In the genomic region with DNA sequence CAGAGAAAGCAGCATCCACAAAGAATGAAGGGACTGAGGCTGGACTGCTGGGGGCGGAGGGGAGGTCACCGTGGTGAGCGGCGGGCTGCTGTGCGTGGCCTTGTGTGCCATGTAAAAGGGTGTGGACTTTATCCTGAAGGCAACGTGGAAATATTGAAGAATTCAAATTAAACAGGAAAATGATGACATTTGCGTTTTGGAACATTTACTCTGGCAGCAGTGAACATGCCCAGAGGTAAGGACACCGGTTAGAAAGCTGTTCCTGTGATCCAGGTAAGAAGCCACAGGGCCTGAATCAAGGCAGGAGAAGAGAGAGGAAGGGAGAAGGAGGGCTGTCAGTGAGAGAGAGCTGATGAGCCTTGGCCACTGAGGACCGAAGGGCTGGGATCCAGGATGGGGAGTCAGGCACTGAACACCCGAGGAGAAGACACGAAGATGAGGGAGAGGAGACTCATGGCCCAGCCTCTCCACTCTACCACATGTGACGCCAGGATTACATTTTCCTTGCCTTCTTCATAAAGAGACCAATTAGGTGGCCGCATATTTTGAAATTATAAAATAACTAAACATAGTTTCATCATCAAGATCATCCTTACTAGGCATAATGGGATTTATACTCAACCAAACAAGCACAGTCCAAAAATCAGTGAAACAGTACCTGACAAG, we compare ENCODE assay signal across 9 cellular contexts. TPM values are rescaled to one million over a fixed set of nuclear protein-coding genes. Genes with fewer than 3 reads are reported as not detected.
DNase-seq lines count a peak whose midpoint lies in the region; ATAC-seq, FAIRE-seq and TF ChIP-seq lines count a peak whose summit lies in the region.
"Had no signal": no experiment of that assay in that cellular context is flagged by ENCODE, and none has a peak within 500 bp of the region (broad histone marks: within the 10 kb centered on the region; RNA-seq: fewer than 3 reads in every experiment).

No MANE protein-coding gene starts in this region.

- no peaks in the 10 kb centered on the region; the same call in 1 of the 2 replicates for H3K36me3 ChIP-seq in GM23338 (ENCODE audit: insufficient read depth)
- H3K36me3 ChIP-seq in adipocyte (ENCODE audit: control insufficient read depth, insufficient read depth, low read length, severe bottlenecking), result peaks cover 47% of the 10 kb centered on the region
- H3K36me3 ChIP-seq in keratinocyte (ENCODE audit: control insufficient read depth in 2 of 2, extremely low read depth in 1 of 2, insufficient read depth in 2 of 2, low read length in 2 of 2), result peaks cover 0 to 11% of the 10 kb centered on the region in 2 experiments
- H3K36me3 ChIP-seq in spleen, result peaks cover 0 to 66% (median 29%) of the 10 kb centered on the region in 6 donors

- TF ChIP-seq POLR2A in spleen (IDR thresholded peaks at IDR 0.05), result no peak

- no peaks in the 10 kb centered on the region for H3K9me2 ChIP-seq in GM23338 (ENCODE audit: insufficient read depth)

- peaks cover 7% of the 10 kb centered on the region for H3K27me3 Mint-ChIP-seq in GM23338 (ENCODE audit: insufficient read depth, low read depth, poor library complexity)

- DNase-seq in GM23338 (ENCODE audit: low spot score) (no peak), adipocyte (ENCODE audit: low read depth) (no peak), keratinocyte (ENCODE audit: low read depth, low spot score) (no peak), spleen (no peak), NCI-H748 treated with DMSO at 0.1 percent for 48 hours (lab: John Stamatoyannopoulos, UW) (no peak), medulla oblongata (ENCODE audit: extremely low spot score) (no peak), NCI-H748 (lab: John Stamatoyannopoulos, UW; ENCODE audit: unreplicated experiment) (no peak)

- TF ChIP-seq CTCF in GM23338 (conservative IDR thresholded peaks at IDR 0.05; ENCODE audit: low read depth in 2 of 2), result no peak
- TF ChIP-seq CTCF in keratinocyte (optimal IDR thresholded peaks at IDR 0.05 in 1 of 3, IDR thresholded peaks at IDR 0.05 in 1 of 3, conservative IDR thresholded peaks at IDR 0.05 in 1 of 3; ENCODE audit: extremely low read depth in 1 of 3, insufficient read depth in 2 of 3, low read length in 3 of 3), result no peak
- TF ChIP-seq CTCF in spleen (IDR thresholded peaks at IDR 0.05 in 8 of 11, conservative IDR thresholded peaks at IDR 0.05 in 3 of 11), result no peak

- H3F3A ChIP-seq in GM23338 (replicated peaks; ENCODE audit: low read depth), result no peaks in the 10 kb centered on the region

- H3K9ac ChIP-seq in adipocyte (ENCODE audit: low read length) (peak overlapping the region; percentile 91), keratinocyte (ENCODE audit: control insufficient read depth, extremely low read depth, insufficient read depth, low read length) (peak overlapping the region; percentile 64)

- peak overlapping the region; percentile 70 for H3K4me2 ChIP-seq in GM23338
- peak overlapping the region; percentile 76 for H3K4me2 ChIP-seq in keratinocyte (ENCODE audit: control insufficient read depth, extremely low read depth, insufficient read depth, low read depth, low read length)

- H3K9me3 Mint-ChIP-seq in GM23338, result no peaks in the 10 kb centered on the region

- no peak overlapping the region for H3K4me3 ChIP-seq in GM23338
- peak overlapping the region; percentile 71 for H3K4me3 ChIP-seq in adipocyte (ENCODE audit: low read length)
- no peak overlapping the region for H3K4me3 ChIP-seq in keratinocyte (ENCODE audit: control insufficient read depth in 2 of 3, extremely low read depth in 1 of 3, insufficient read depth in 2 of 3, low read depth in 1 of 3, low read length in 3 of 3)
- H3K4me3 ChIP-seq in spleen, result no peak overlapping the region
- H3K4me3 ChIP-seq: SK-N-MC had no signal

- intact Hi-C loops in spleen (cut with DNase I; ENCODE audit: low total_unique reads), result no loop called here

- H3K4me1 Mint-ChIP-seq in GM23338, result peaks cover 42% of the 10 kb centered on the region

- peaks cover 2% of the 10 kb centered on the region; the same call in 1 of the 2 replicates for H3K79me2 ChIP-seq in GM23338 (replicated peaks; ENCODE audit: insufficient read depth)
- peaks cover 5% of the 10 kb centered on the region for H3K79me2 ChIP-seq in keratinocyte (ENCODE audit: control insufficient read depth, insufficient read depth, low read length)

- peaks cover 31% of the 10 kb centered on the region for H3K36me3 Mint-ChIP-seq in GM23338 (ENCODE audit: low read depth)

- H3K4me1 ChIP-seq in GM23338 (ENCODE audit: insufficient read depth) (peaks cover 12% of the 10 kb centered on the region), adipocyte (ENCODE audit: control insufficient read depth, insufficient read depth, low read length) (peaks cover 97% of the 10 kb centered on the region), keratinocyte (ENCODE audit: control insufficient read depth, extremely low read depth, insufficient read depth, low read length) (peaks cover 52% of the 10 kb centered on the region), spleen (peaks cover 0 to 46% (median 18%) of the 10 kb centered on the region in 6 donors)

- dilution Hi-C loops in keratinocyte (cut with MboI; ENCODE audit: extremely low pct_ligation_motif_present, low sequenced_read_pairs), result no loop called here

- H3K27me3 ChIP-seq in GM23338 (ENCODE audit: insufficient read depth), result no peaks in the 10 kb centered on the region
- no peaks in the 10 kb centered on the region for H3K27me3 ChIP-seq in adipocyte (replicated peaks; ENCODE audit: control insufficient read depth, insufficient read depth, low read length)
- H3K27me3 ChIP-seq in keratinocyte (ENCODE audit: control insufficient read depth, extremely low read depth, insufficient read depth, low read length), result no peaks in the 10 kb centered on the region
- no peaks in the 10 kb centered on the region for H3K27me3 ChIP-seq in spleen (replicated peaks in 1 of 7)

- no peak overlapping the region; the same call in 2 of the 3 replicates for H3K4me3 Mint-ChIP-seq in GM23338

- no peak for FAIRE-seq in keratinocyte (lab: Jason Lieb, UNC)

- H3K27ac ChIP-seq in GM23338 (ENCODE audit: low read depth) (0 out of 2 replicates have a peak overlapping the region, but pooled peaks have one; percentile 81), keratinocyte (ENCODE audit: control insufficient read depth, insufficient read depth, low read length) (peak overlapping the region; percentile 88), spleen (peak overlapping the region in 6 of 8 donors; percentile 17 to 61 (median 55))
- H3K27ac ChIP-seq: SK-N-MC had no signal

- WGBS in spleen, 5 donors, result 86 to 94% (median 91%) methylated on average over 13 of the region's 13 CpGs

- H3K9me1 ChIP-seq in keratinocyte (ENCODE audit: control insufficient read depth, extremely low read depth, insufficient read depth, low read length), result no peaks in the 10 kb centered on the region

- H2AFZ ChIP-seq in GM23338, result no peak overlapping the region
- peak overlapping the region; percentile 74 for H2AFZ ChIP-seq in keratinocyte (ENCODE audit: control insufficient read depth, low read length)

- H3K27ac Mint-ChIP-seq in GM23338, result peak overlapping the region; percentile 96

- ATAC-seq in GM23338 (no peak; the same call in 2 of the 3 replicates), HG03521 (IDR thresholded peaks at IDR 0.05; ENCODE audit: unreplicated experiment) (no peak)

- H4K20me1 ChIP-seq in GM23338 (replicated peaks; ENCODE audit: insufficient read depth), result no peaks in the 10 kb centered on the region
- H4K20me1 ChIP-seq in keratinocyte (ENCODE audit: control insufficient read depth, extremely low read depth, insufficient read depth, low read length), result no peaks in the 10 kb centered on the region

- H3K9me3 ChIP-seq in adipocyte (ENCODE audit: control insufficient read depth, low read length), result no peaks in the 10 kb centered on the region
- H3K9me3 ChIP-seq in keratinocyte (ENCODE audit: control insufficient read depth, low read depth, low read length), result no peaks in the 10 kb centered on the region
- no peaks in the 10 kb centered on the region for H3K9me3 ChIP-seq in spleen

TF ChIP-seq in GM23338, 12 proteins besides CTCF, POLR2A, EP300 and RAD21 (continues in another document):
- TF ChIP-seq, protein P1, sequence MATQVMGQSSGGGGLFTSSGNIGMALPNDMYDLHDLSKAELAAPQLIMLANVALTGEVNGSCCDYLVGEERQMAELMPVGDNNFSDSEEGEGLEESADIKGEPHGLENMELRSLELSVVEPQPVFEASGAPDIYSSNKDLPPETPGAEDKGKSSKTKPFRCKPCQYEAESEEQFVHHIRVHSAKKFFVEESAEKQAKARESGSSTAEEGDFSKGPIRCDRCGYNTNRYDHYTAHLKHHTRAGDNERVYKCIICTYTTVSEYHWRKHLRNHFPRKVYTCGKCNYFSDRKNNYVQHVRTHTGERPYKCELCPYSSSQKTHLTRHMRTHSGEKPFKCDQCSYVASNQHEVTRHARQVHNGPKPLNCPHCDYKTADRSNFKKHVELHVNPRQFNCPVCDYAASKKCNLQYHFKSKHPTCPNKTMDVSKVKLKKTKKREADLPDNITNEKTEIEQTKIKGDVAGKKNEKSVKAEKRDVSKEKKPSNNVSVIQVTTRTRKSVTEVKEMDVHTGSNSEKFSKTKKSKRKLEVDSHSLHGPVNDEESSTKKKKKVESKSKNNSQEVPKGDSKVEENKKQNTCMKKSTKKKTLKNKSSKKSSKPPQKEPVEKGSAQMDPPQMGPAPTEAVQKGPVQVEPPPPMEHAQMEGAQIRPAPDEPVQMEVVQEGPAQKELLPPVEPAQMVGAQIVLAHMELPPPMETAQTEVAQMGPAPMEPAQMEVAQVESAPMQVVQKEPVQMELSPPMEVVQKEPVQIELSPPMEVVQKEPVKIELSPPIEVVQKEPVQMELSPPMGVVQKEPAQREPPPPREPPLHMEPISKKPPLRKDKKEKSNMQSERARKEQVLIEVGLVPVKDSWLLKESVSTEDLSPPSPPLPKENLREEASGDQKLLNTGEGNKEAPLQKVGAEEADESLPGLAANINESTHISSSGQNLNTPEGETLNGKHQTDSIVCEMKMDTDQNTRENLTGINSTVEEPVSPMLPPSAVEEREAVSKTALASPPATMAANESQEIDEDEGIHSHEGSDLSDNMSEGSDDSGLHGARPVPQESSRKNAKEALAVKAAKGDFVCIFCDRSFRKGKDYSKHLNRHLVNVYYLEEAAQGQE (IDR thresholded peaks at IDR 0.05; ENCODE audit: unreplicated experiment), result no peak
- no peak for TF ChIP-seq ZNF331 (CRISPR knock-in tag; IDR thresholded peaks at IDR 0.05; ENCODE audit: low read depth)

RNA-seq across cellular contexts. Expression of a gene that starts 58.4 kb away (rescaled TPM):
- 12.4 and 14.0 TPM in 2 replicates for total RNA-seq in GM23338 (2014; rRNA removed; shearing (Covaris generic))
- polyA plus RNA-seq in GM23338 (2016; fragmentation: Nextera tagmentation; extraction: Ambion mirVana), result 3.9 and 4.0 TPM in 2 replicates
- 6.1 to 18.3 TPM (median 9.2 TPM) in 3 replicates for polyA plus RNA-seq in keratinocyte
- polyA plus RNA-seq in keratinocyte (2011; ENCODE audit: low read depth), result 0.40 TPM
- polyA plus RNA-seq in keratinocyte (2011; cell fraction: cytosol; rRNA removed), result 6.1 and 8.1 TPM in 2 replicates
- polyA plus RNA-seq in keratinocyte (2011; cell fraction: nucleus; rRNA removed), result 17.6 and 18.8 TPM in 2 replicates
- 1.2 and 14.8 TPM in 2 replicates for polyA plus RNA-seq in keratinocyte (2012; ENCODE audit: low replicate concordance)
- 10.9 to 28.9 TPM (median 14.5 TPM) in 3 replicates for polyA minus RNA-seq in keratinocyte
- 6.7 TPM for polyA minus RNA-seq in keratinocyte (2011; cell fraction: cytosol; rRNA and poly(A)+ RNA removed)
- polyA minus RNA-seq in keratinocyte (2011; cell fraction: nucleus; rRNA and poly(A)+ RNA removed), result 10.8 and 16.9 TPM in 2 replicates
- total RNA-seq in spleen, result 10 to 100 TPM; 26.7 to 47.7 (median 40.1) TPM
- polyA plus RNA-seq in spleen, result 1 to 10 TPM; 1.8 to 4.8 (median 2.2) TPM
